ENCODE assay signal across 8 cellular contexts in genomic region chr11:3164138-3164539, GRCh38. TPM values are rescaled to one million over a fixed set of nuclear protein-coding genes. Genes with fewer than 3 reads are reported as not detected.
DNase-seq lines count a peak whose midpoint lies in the region; ATAC-seq and TF ChIP-seq lines count a peak whose summit lies in the region.

No MANE protein-coding gene starts in this region.

- ATAC-seq in T-helper 17 cell (no peak), Right ventricle myocardium inferior (no peak), psoas muscle (no peak)

- H3K36me3 ChIP-seq in ES-I3 (ENCODE audit: insufficient read depth, low read length) (no peaks in the 10 kb centered on the region), psoas muscle (ENCODE audit: insufficient read depth in 1 of 2, low read depth in 1 of 2) (no peaks in the 10 kb centered on the region)

- no peaks in the 10 kb centered on the region for H3K9me3 ChIP-seq in ES-I3 (ENCODE audit: control insufficient read depth, insufficient read depth, low read length)
- H3K9me3 ChIP-seq in T-helper 17 cell (ENCODE audit: control insufficient read depth, low read length, poor library complexity, severe bottlenecking), result no peaks in the 10 kb centered on the region
- no peaks in the 10 kb centered on the region for H3K9me3 ChIP-seq in psoas muscle

- intact Hi-C loops in Right ventricle myocardium inferior (cut with DNase I) (no loop called here), psoas muscle (cut with DNase I) (loop anchor here in 1 of 2 donors (10.0 kb wide), 2 partner anchors 49 to 109 kb away; partner anchors contain the start of gene CARS1)

- peak overlapping the region; percentile 76; the same call in 1 of the 2 replicates for H3K9ac ChIP-seq in ES-I3 (ENCODE audit: low read depth, low read length)

- peak overlapping the region; percentile 34 for H3K27ac Mint-ChIP-seq in T-helper 17 cell

- no peak for TF ChIP-seq CTCF in psoas muscle (IDR thresholded peaks at IDR 0.05)

- H3K4me1 ChIP-seq in ES-I3 (ENCODE audit: insufficient read depth, low read length), result peaks cover 33% of the 10 kb centered on the region; the same call in 1 of the 2 replicates
- peaks cover 52% of the 10 kb centered on the region for H3K4me1 ChIP-seq in psoas muscle

- peaks cover 34% of the 10 kb centered on the region for H3K27me3 Mint-ChIP-seq in T-helper 17 cell

- H3K4me3 Mint-ChIP-seq in T-helper 17 cell, result peak overlapping the region; percentile 85

- no peaks in the 10 kb centered on the region for H3K27me3 ChIP-seq in psoas muscle (ENCODE audit: insufficient read depth in 3 of 3, low read length in 2 of 3)

- 20 to 30% (median 26%) methylated on average over 10 to 13 of the region's 13 CpGs for WGBS in psoas muscle, 3 donors

- CTCF ChIA-PET in HEK293T (lab: Yijun Ruan, JAX), result no interaction called here

- H3K36me3 Mint-ChIP-seq in T-helper 17 cell (ENCODE audit: low read depth), result no peaks in the 10 kb centered on the region

- DNase-seq in T-helper 17 cell (peak in 1 of 3 donors; percentile 6), Right ventricle myocardium inferior (ENCODE audit: missing footprints) (peak; percentile 60), psoas muscle (peak; percentile 14 to 54), HEK293T (ENCODE audit: extremely low spot score) (no peak), SKM-1 (lab: John Stamatoyannopoulos, UW; ENCODE audit: unreplicated experiment) (no peak), NCI-H774 (lab: John Stamatoyannopoulos, UW) (no peak)
- no peak for DNase-seq in stimulated activated CD4-positive, alpha-beta T cell treated with anti-CD3 and anti-CD28 coated beads, Interleukin-2, amount 100 ng/mL, for 24 hours

- H3K27ac ChIP-seq in psoas muscle, result peak overlapping the region; percentile 64

- peaks cover 21% of the 10 kb centered on the region for H3K4me1 Mint-ChIP-seq in T-helper 17 cell

- peak overlapping the region; percentile 84 for H3K4me3 ChIP-seq in psoas muscle

- POLR2A ChIA-PET in HEK293T (lab: Yijun Ruan, JAX), result no interaction called here

TF ChIP-seq in HEK293T, 16 proteins besides CTCF, POLR2A, EP300 and RAD21:
- TF ChIP-seq FOXA1 (IDR thresholded peaks at IDR 0.05) (no peak), ARNT (IDR thresholded peaks at IDR 0.05) (no peak), FOXK2 (IDR thresholded peaks at IDR 0.05) (no peak), CTBP1 (IDR thresholded peaks at IDR 0.05; ENCODE audit: borderline replicate concordance) (no peak), BHLHE40 (IDR thresholded peaks at IDR 0.05; ENCODE audit: borderline replicate concordance) (no peak), HDGF (IDR thresholded peaks at IDR 0.05; ENCODE audit: borderline replicate concordance) (no peak), SP1 (IDR thresholded peaks at IDR 0.05) (no peak), ELF4 (IDR thresholded peaks at IDR 0.05) (no peak), TARDBP (IDR thresholded peaks at IDR 0.05) (no peak), FOXM1 (IDR thresholded peaks at IDR 0.05; ENCODE audit: borderline replicate concordance) (no peak), L3MBTL2 (conservative IDR thresholded peaks at IDR 0.05) (no peak)
TF ChIP-seq in HEK293T: peak in this region for 0.

RNA-seq across cellular contexts. Expression of gene OSBPL5, which starts 1.0 kb away (rescaled TPM):
- 1 to 10 TPM; 6.8 to 8.1 TPM for total RNA-seq in T-helper 17 cell
- total RNA-seq in Right ventricle myocardium inferior, result 18.4 TPM
- 10 to 100 TPM in 2 of 4 donors, 1 to 10 TPM in 2; 6.9 to 12.4 (median 10.3) TPM for total RNA-seq in psoas muscle
- polyA plus RNA-seq in psoas muscle, result 1 to 10 TPM; 3.4 to 5.0 (median 4.3) TPM

RNA-seq across cellular contexts. Expression of gene MRGPRG, which starts 54.5 kb away (rescaled TPM):
- not detected for total RNA-seq in T-helper 17 cell
- not detected for total RNA-seq in Right ventricle myocardium inferior
- total RNA-seq in psoas muscle, result not detected
- not detected for polyA plus RNA-seq in psoas muscle

Comparison
In these comparisons a context has a peak if more than half of its experiments do, and no peak if none do; other contexts are left out.
1. DNase-seq: peak in Right ventricle myocardium inferior (single experiment) and psoas muscle (2 of 2); none in stimulated activated CD4-positive, alpha-beta T cell treated with anti-CD3 and anti-CD28 coated beads, Interleukin-2, amount 100 ng/mL, for 24 hours (0 of 2), HEK293T (single experiment), SKM-1 (single experiment) and NCI-H774 (single experiment).